1 cellular context compared by ENCODE assay signal in genomic region chr4:40524642-40525041, GRCh38.
TF ChIP-seq lines count a peak whose summit lies in the region.

No MANE protein-coding gene starts in this region.

TF ChIP-seq in GM23338, 12 proteins besides CTCF, POLR2A, EP300 and RAD21:
- no peak for TF ChIP-seq ZNF462 (CRISPR knock-in tag; IDR thresholded peaks at IDR 0.05)
- TF ChIP-seq EZH2phosphoT487 (IDR thresholded peaks at IDR 0.05; ENCODE audit: unreplicated experiment) = no peak
- no peak for TF ChIP-seq CREB1 (CRISPR knock-in tag; IDR thresholded peaks at IDR 0.05; ENCODE audit: low read depth)
- TF ChIP-seq POLR2AphosphoS5 (IDR thresholded peaks at IDR 0.05; ENCODE audit: low read depth) = no peak
- no peak for TF ChIP-seq NANOG (IDR thresholded peaks at IDR 0.05; ENCODE audit: borderline replicate concordance)
- TF ChIP-seq ZNF331 (CRISPR knock-in tag; IDR thresholded peaks at IDR 0.05; ENCODE audit: low read depth) = no peak
- no peak for TF ChIP-seq ETS1 (IDR thresholded peaks at IDR 0.05)
- TF ChIP-seq ZNF114 (CRISPR knock-in tag; IDR thresholded peaks at IDR 0.05) = no peak
